ENCODE assay signal across 8 cellular contexts in genomic region chr11:48116843-48117242, GRCh38.
DNase-seq lines count a peak whose midpoint lies in the region; ATAC-seq and TF ChIP-seq lines count a peak whose summit lies in the region.

No MANE protein-coding gene starts in this region.

- no peak overlapping the region for H3K4me3 ChIP-seq in DOHH2 (ENCODE audit: low read length)
- no peak overlapping the region for H3K4me3 ChIP-seq in WI38 (ENCODE audit: low read depth, low read length)
- no peak overlapping the region for H3K4me3 ChIP-seq in lower lobe of right lung

- intact Hi-C loops in lower lobe of right lung (cut with DNase I) = loop anchor here (10.0 kb wide), 1 partner anchor 182 kb away; no protein-coding TSS in a partner anchor

- H3K79me2 ChIP-seq in DOHH2 (ENCODE audit: control insufficient read depth, low read length) = no peaks in the 10 kb centered on the region

- H3K27ac ChIP-seq in DOHH2 (ENCODE audit: low read depth, low read length) (no peak overlapping the region), lower lobe of right lung (no peak overlapping the region)

- 0 out of 2 replicates have a peak, but pooled peaks cover 3% of the 10 kb centered on the region for H3K27me3 ChIP-seq in DOHH2 (ENCODE audit: control insufficient read depth, low read length)
- H3K27me3 ChIP-seq in lower lobe of right lung (ENCODE audit: low read depth) = no peaks in the 10 kb centered on the region

- no peaks in the 10 kb centered on the region for H4K20me1 ChIP-seq in DOHH2 (ENCODE audit: control insufficient read depth, insufficient read depth, low read depth, low read length)

- H3K36me3 ChIP-seq in DOHH2 (ENCODE audit: control insufficient read depth, low read length) = no peaks in the 10 kb centered on the region
- peaks cover 20% of the 10 kb centered on the region for H3K36me3 ChIP-seq in lower lobe of right lung

- no peaks in the 10 kb centered on the region for H3K9me2 ChIP-seq in DOHH2 (replicated peaks; ENCODE audit: control insufficient read depth, low read length)

- no peak overlapping the region for H3K4me2 ChIP-seq in DOHH2 (ENCODE audit: low read length)

- peak; percentile 57 for TF ChIP-seq CTCF in DOHH2 (IDR thresholded peaks at IDR 0.05; ENCODE audit: low read depth, low read length, poor library complexity, severe bottlenecking)
- TF ChIP-seq CTCF in WI38 (IDR thresholded peaks at IDR 0.05; ENCODE audit: low read depth, low read length) = peak; percentile 37; the same call in 1 of the 2 replicates
- TF ChIP-seq CTCF in lower lobe of right lung (IDR thresholded peaks at IDR 0.05) = peak; percentile 28

- H3K9me3 ChIP-seq in DOHH2 (ENCODE audit: control insufficient read depth, insufficient read depth, low read length) (peaks cover 15% of the 10 kb centered on the region), lower lobe of right lung (peaks cover 11% of the 10 kb centered on the region)

- ATAC-seq in HG02678 (IDR thresholded peaks at IDR 0.05; ENCODE audit: unreplicated experiment) (peak; percentile 44), lower lobe of right lung (no peak)

- H3K4me1 ChIP-seq in DOHH2 (ENCODE audit: control insufficient read depth, low read length) (peaks cover 6% of the 10 kb centered on the region), lower lobe of right lung (no peaks in the 10 kb centered on the region)

- H3F3A ChIP-seq in DOHH2 (ENCODE audit: control insufficient read depth, insufficient read depth) = no peaks in the 10 kb centered on the region

- DNase-seq in lower lobe of right lung = no peak
- DNase-seq in NCI-H2107 treated with DMSO at 0.1 percent for 48 hours (lab: John Stamatoyannopoulos, UW; ENCODE audit: unreplicated experiment) = no peak
- DNase-seq in LoVo (ENCODE audit: low spot score) = no peak
- no peak for DNase-seq in activated T-cell treated with anti-CD3 and anti-CD28 coated beads, Interleukin-2, amount 50 U/mL, for 1 hour
- no peak for DNase-seq in globus pallidus (ENCODE audit: low spot score)
